9 cellular contexts compared by ENCODE assay signal in genomic region chr12:13208533-13209278, GRCh38. TPM values are rescaled to one million over a fixed set of nuclear protein-coding genes. Genes with fewer than 3 reads are reported as not detected.
DNase-seq lines count a peak whose midpoint lies in the region; ATAC-seq and TF ChIP-seq lines count a peak whose summit lies in the region.
"Had no signal": no experiment of that assay in that cellular context is flagged by ENCODE, and none has a peak within 500 bp of the region (broad histone marks: within the 10 kb centered on the region; RNA-seq: fewer than 3 reads in every experiment).

No MANE protein-coding gene starts in this region.

- H2BK120ac ChIP-seq in mesendoderm (ENCODE audit: low read depth, low read length), result no peak overlapping the region

- no peak overlapping the region for H4K8ac ChIP-seq in mesendoderm (ENCODE audit: low read depth, low read length)

- no peak overlapping the region; a peak in 1 of 20 replicates for H3K4me3 ChIP-seq in BLaER1 treated with 17β-estradiol and CSF1 and Interleukin-3, amounts not matched to agents 10 nM and 100 nM
- H3K4me3 ChIP-seq in KMS-11 (IDR thresholded peaks at IDR 0.05; ENCODE audit: insufficient read depth, low read depth, low read length) (no peak overlapping the region), brain microvascular endothelial cell (ENCODE audit: low read depth, low read length) (no peak overlapping the region), mesendoderm (ENCODE audit: low read length) (no peak overlapping the region)

- H3K9me3 ChIP-seq in BLaER1 treated with 17β-estradiol and CSF1 and Interleukin-3, amounts not matched to agents 10 nM and 100 nM (replicated peaks in 1 of 11), result no peaks in the 10 kb centered on the region

- TF ChIP-seq CTCF in KMS-11 (conservative IDR thresholded peaks at IDR 0.05; ENCODE audit: low read depth, low read length), result peak; percentile 65
- peak; percentile 78 for TF ChIP-seq CTCF in brain microvascular endothelial cell (IDR thresholded peaks at IDR 0.05; ENCODE audit: low read depth, low read length, missing control alignments)

- H3K4ac ChIP-seq in mesendoderm (ENCODE audit: low read depth, low read length), result no peak overlapping the region

- peaks cover 0 to 34% (median 0%) of the 10 kb centered on the region in 11 experiments; a peak in 6 of 22 replicates for H3K36me3 ChIP-seq in BLaER1 treated with 17β-estradiol and CSF1 and Interleukin-3, amounts not matched to agents 10 nM and 100 nM
- H3K36me3 ChIP-seq in KMS-11 (ENCODE audit: insufficient read depth) (no peaks in the 10 kb centered on the region), brain microvascular endothelial cell (replicated peaks) (peaks cover 22% of the 10 kb centered on the region), mesendoderm (ENCODE audit: control insufficient read depth, insufficient read depth, low read length) (no peaks in the 10 kb centered on the region)

- peak overlapping the region in 5 of 11 experiments; percentile 11 to 22 (median 20); a peak in 5 of 22 replicates for H3K9ac ChIP-seq in BLaER1 treated with 17β-estradiol and CSF1 and Interleukin-3, amounts not matched to agents 10 nM and 100 nM
- no peak overlapping the region for H3K9ac ChIP-seq in KMS-11
- H3K9ac ChIP-seq in mesendoderm (ENCODE audit: low read length), result no peak overlapping the region

- no peaks in the 10 kb centered on the region for H3K27me3 ChIP-seq in BLaER1 treated with 17β-estradiol and CSF1 and Interleukin-3, amounts not matched to agents 10 nM and 100 nM
- H3K27me3 ChIP-seq in KMS-11 (ENCODE audit: insufficient read depth, low read depth), result no peaks in the 10 kb centered on the region
- H3K27me3 ChIP-seq in brain microvascular endothelial cell (replicated peaks), result no peaks in the 10 kb centered on the region
- H3K27me3 ChIP-seq in mesendoderm (ENCODE audit: insufficient read depth, low read length, poor library complexity), result no peaks in the 10 kb centered on the region

- H3K79me2 ChIP-seq in KMS-11 (ENCODE audit: insufficient read depth, low read depth) (no peaks in the 10 kb centered on the region), mesendoderm (ENCODE audit: control insufficient read depth, insufficient read depth, low read length) (no peaks in the 10 kb centered on the region)

- in situ Hi-C loops in brain microvascular endothelial cell (cut with HindIII; ENCODE audit: low pct_ligation_motif_present, low sequenced_read_pairs), result loop anchor here (25.0 kb wide), 2 partner anchors 221 to 371 kb away; no protein-coding TSS in a partner anchor

- DNase-seq in brain microvascular endothelial cell (no peak), mesendoderm (peak; percentile 62), hepatic stellate cell (ENCODE audit: low spot score) (no peak), NCI-H510A (lab: John Stamatoyannopoulos, UW) (no peak), NCI-H2081 treated with DMSO at 0.1 percent for 48 hours (lab: John Stamatoyannopoulos, UW) (no peak)
- DNase-seq: activated naive CD8-positive, alpha-beta T cell treated with anti-CD3 and anti-CD28 coated beads, Interleukin-2, amount 10 ng/mL, durations not matched to agents 7 days and 5 days had no signal

- peaks cover 0 to 99% (median 0%) of the 10 kb centered on the region in 11 experiments; a peak in 5 of 22 replicates for H4K20me1 ChIP-seq in BLaER1 treated with 17β-estradiol and CSF1 and Interleukin-3, amounts not matched to agents 10 nM and 100 nM
- no peaks in the 10 kb centered on the region for H4K20me1 ChIP-seq in KMS-11 (ENCODE audit: insufficient read depth)

- peak overlapping the region in 8 of 11 experiments; percentile 4 to 98 (median 84); a peak in 15 of 22 replicates for H3K4me2 ChIP-seq in BLaER1 treated with 17β-estradiol and CSF1 and Interleukin-3, amounts not matched to agents 10 nM and 100 nM
- H3K4me2 ChIP-seq in KMS-11 (no peak overlapping the region), mesendoderm (ENCODE audit: low read length) (no peak overlapping the region)

- H2AFZ ChIP-seq in KMS-11 (ENCODE audit: low read depth), result no peak overlapping the region

- peak overlapping the region; percentile 58 for H3K56ac ChIP-seq in mesendoderm (ENCODE audit: low read length)

- peak overlapping the region in 7 of 11 experiments; percentile 7 to 84 (median 40); a peak in 9 of 22 replicates for H3K27ac ChIP-seq in BLaER1 treated with 17β-estradiol and CSF1 and Interleukin-3, amounts not matched to agents 10 nM and 100 nM
- no peak overlapping the region for H3K27ac ChIP-seq in KMS-11
- peak overlapping the region; percentile 27 for H3K27ac ChIP-seq in brain microvascular endothelial cell
- no peak overlapping the region for H3K27ac ChIP-seq in mesendoderm (ENCODE audit: low read depth, low read length)

- no peaks in the 10 kb centered on the region for H3K79me1 ChIP-seq in mesendoderm (ENCODE audit: low read length)

- no peak overlapping the region for H2BK15ac ChIP-seq in mesendoderm (replicated peaks; ENCODE audit: low read depth)

- H4K5ac ChIP-seq in mesendoderm (ENCODE audit: low read length), result no peak overlapping the region

- WGBS in mesendoderm (ENCODE audit: extremely low coverage, insufficient coverage, low lambda C conversion rate), result no CpG with 5 or more reads among the region's 7 CpGs

- no peak overlapping the region for H2BK5ac ChIP-seq in mesendoderm (ENCODE audit: low read length)

- no peak overlapping the region for H3K18ac ChIP-seq in mesendoderm (ENCODE audit: low read length)

- H3K23ac ChIP-seq in mesendoderm (ENCODE audit: low read length), result no peak overlapping the region

- peaks cover 25 to 92% (median 68%) of the 10 kb centered on the region in 10 experiments for H3K4me1 ChIP-seq in BLaER1 treated with 17β-estradiol and CSF1 and Interleukin-3, amounts not matched to agents 10 nM and 100 nM
- H3K4me1 ChIP-seq in KMS-11 (ENCODE audit: low read depth, poor library complexity, severe bottlenecking), result peaks cover 6% of the 10 kb centered on the region
- H3K4me1 ChIP-seq in mesendoderm (ENCODE audit: control insufficient read depth, low read depth, low read length), result peaks cover 13% of the 10 kb centered on the region

- no peak for ATAC-seq in GM21723 (IDR thresholded peaks at IDR 0.05; ENCODE audit: unreplicated experiment)

- H2AK5ac ChIP-seq in mesendoderm (ENCODE audit: low read length), result no peak overlapping the region

RNA-seq across cellular contexts. Expression of gene EMP1, which starts 12.2 kb away (rescaled TPM):
- polyA plus RNA-seq in mesendoderm (2013, experiment 1 of 2), result 0.45 TPM
- polyA plus RNA-seq in mesendoderm (2013, experiment 2 of 2), result 0.13 TPM

Comparison
In these comparisons a context has a peak if more than half of its experiments do, and no peak if none do; other contexts are left out.
1. H3K27ac ChIP-seq: peak in BLaER1 treated with 17β-estradiol and CSF1 and Interleukin-3, amounts not matched to agents 10 nM and 100 nM (7 of 11) and brain microvascular endothelial cell (single experiment); none in KMS-11 (single experiment) and mesendoderm (single experiment).
2. H3K4me2 ChIP-seq: peak in BLaER1 treated with 17β-estradiol and CSF1 and Interleukin-3, amounts not matched to agents 10 nM and 100 nM (8 of 11); none in KMS-11 (single experiment) and mesendoderm (single experiment).